Comparison of ENCODE assay signal across 13 cellular contexts in genomic region chr7:4769753-4770152, GRCh38. TPM values are rescaled to one million over a fixed set of nuclear protein-coding genes. Genes with fewer than 3 reads are reported as not detected.
A peak's percentile ranks its signal among the peaks of the same experiment; 100 is the strongest.
DNase-seq lines count a peak whose midpoint lies in the region; ATAC-seq, FAIRE-seq and TF ChIP-seq lines count a peak whose summit lies in the region.
"Had no signal": no experiment of that assay in that cellular context is flagged by ENCODE, and none has a peak within 500 bp of the region (broad histone marks: within the 10 kb centered on the region; RNA-seq: fewer than 3 reads in every experiment).

No MANE protein-coding gene starts in this region.

- H3K4me3 Mint-ChIP-seq in stimulated activated naive CD8-positive, alpha-beta T cell treated with anti-CD3 and anti-CD28 coated beads, Interleukin-15, Interleukin-2, amounts not matched to agents 100 ng/mL and 50 ng/mL, for 24 hours, result no peak overlapping the region
- no peak overlapping the region for H3K4me3 Mint-ChIP-seq in stimulated activated naive CD8-positive, alpha-beta T cell treated with anti-CD3 and anti-CD28 coated beads, Interleukin-15, amount 100 ng/mL, for 72 hours
- H3K4me3 Mint-ChIP-seq: activated naive CD4-positive, alpha-beta T cell treated with anti-CD3 and anti-CD28 coated beads, Interleukin-2, amount 50 U/mL, for 24 hours had no signal

- H3K27ac Mint-ChIP-seq in stimulated activated naive CD8-positive, alpha-beta T cell treated with anti-CD3 and anti-CD28 coated beads, Interleukin-15, Interleukin-2, amounts not matched to agents 100 ng/mL and 50 ng/mL, for 24 hours, result peak overlapping the region; percentile 60
- no peak overlapping the region for H3K27ac Mint-ChIP-seq in stimulated activated naive CD8-positive, alpha-beta T cell treated with anti-CD3 and anti-CD28 coated beads, Interleukin-15, amount 100 ng/mL, for 72 hours

- H3K4me1 Mint-ChIP-seq in stimulated activated naive CD8-positive, alpha-beta T cell treated with anti-CD3 and anti-CD28 coated beads, Interleukin-15, Interleukin-2, amounts not matched to agents 100 ng/mL and 50 ng/mL, for 24 hours (ENCODE audit: low read depth), result peaks cover 15% of the 10 kb centered on the region
- H3K4me1 Mint-ChIP-seq in stimulated activated naive CD8-positive, alpha-beta T cell treated with anti-CD3 and anti-CD28 coated beads, Interleukin-15, amount 100 ng/mL, for 72 hours, result peaks cover 34% of the 10 kb centered on the region

- TF ChIP-seq CTCF in VCaP (conservative IDR thresholded peaks at IDR 0.05), result no peak
- no peak for TF ChIP-seq CTCF in left lung (IDR thresholded peaks at IDR 0.05)
- no peak for TF ChIP-seq CTCF in kidney (IDR thresholded peaks at IDR 0.05; ENCODE audit: borderline replicate concordance, extremely low read depth, insufficient read depth)

- peaks cover 11% of the 10 kb centered on the region for H3K36me3 Mint-ChIP-seq in stimulated activated naive CD8-positive, alpha-beta T cell treated with anti-CD3 and anti-CD28 coated beads, Interleukin-15, Interleukin-2, amounts not matched to agents 100 ng/mL and 50 ng/mL, for 24 hours (ENCODE audit: low read depth)

- DNase-seq in stimulated activated naive CD8-positive, alpha-beta T cell treated with anti-CD3 and anti-CD28 coated beads, Interleukin-15, amount 100 ng/mL, for 72 hours, result no peak
- DNase-seq in left lung (peak in 1 of 2 donors; percentile 28), kidney (no peak), urothelium cell line (ENCODE audit: low spot score) (no peak), H7 (no peak), anterior cingulate cortex (lab: John Stamatoyannopoulos, UW) (no peak)
- DNase-seq: activated CD4-positive, alpha-beta T cell treated with anti-CD3 and anti-CD28 coated beads for 48 hours; effector memory CD4-positive, alpha-beta T cell; NCI-H82 had no signal

- no peak overlapping the region for H3K4me3 ChIP-seq in left lung
- H3K4me3 ChIP-seq in kidney (ENCODE audit: low read length in 2 of 2), result no peak overlapping the region
- H3K4me3 ChIP-seq in H7 (ENCODE audit: insufficient read depth, low read depth, low read length), result no peak overlapping the region
- H3K4me3 ChIP-seq: smooth muscle cell had no signal

- no peak overlapping the region for H3K9ac ChIP-seq in kidney (ENCODE audit: low read length in 2 of 2)

- H3K9me3 Mint-ChIP-seq in stimulated activated naive CD8-positive, alpha-beta T cell treated with anti-CD3 and anti-CD28 coated beads, Interleukin-15, Interleukin-2, amounts not matched to agents 100 ng/mL and 50 ng/mL, for 24 hours, result no peaks in the 10 kb centered on the region
- H3K9me3 Mint-ChIP-seq in stimulated activated naive CD8-positive, alpha-beta T cell treated with anti-CD3 and anti-CD28 coated beads, Interleukin-15, amount 100 ng/mL, for 72 hours, result no peaks in the 10 kb centered on the region
- H3K9me3 Mint-ChIP-seq: activated naive CD4-positive, alpha-beta T cell treated with anti-CD3 and anti-CD28 coated beads, Interleukin-2, amount 50 U/mL, for 24 hours had no signal

- H3K36me3 ChIP-seq in left lung (peaks cover 0 to 30% of the 10 kb centered on the region in 2 donors), kidney (ENCODE audit: control insufficient read depth in 1 of 2, insufficient read depth in 2 of 2, low read length in 2 of 2) (peaks cover 0 to 4% of the 10 kb centered on the region in 2 donors), H7 (replicated peaks; ENCODE audit: control insufficient read depth, insufficient read depth, low read length) (no peaks in the 10 kb centered on the region)

- H3K4me1 ChIP-seq in left lung (peaks cover 11 to 13% of the 10 kb centered on the region in 2 donors), kidney (ENCODE audit: control insufficient read depth in 1 of 2, insufficient read depth in 1 of 2, low read depth in 1 of 2, low read length in 2 of 2) (peaks cover 0 to 8% of the 10 kb centered on the region in 2 donors)

- H3K27me3 ChIP-seq in left lung, result no peaks in the 10 kb centered on the region
- H3K27me3 ChIP-seq in H7 (ENCODE audit: control insufficient read depth, insufficient read depth, low read length), result no peaks in the 10 kb centered on the region

- H3K27me3 Mint-ChIP-seq in stimulated activated naive CD8-positive, alpha-beta T cell treated with anti-CD3 and anti-CD28 coated beads, Interleukin-15, Interleukin-2, amounts not matched to agents 100 ng/mL and 50 ng/mL, for 24 hours, result no peaks in the 10 kb centered on the region
- H3K27me3 Mint-ChIP-seq in stimulated activated naive CD8-positive, alpha-beta T cell treated with anti-CD3 and anti-CD28 coated beads, Interleukin-15, amount 100 ng/mL, for 72 hours, result no peaks in the 10 kb centered on the region
- H3K27me3 Mint-ChIP-seq: activated naive CD4-positive, alpha-beta T cell treated with anti-CD3 and anti-CD28 coated beads, Interleukin-2, amount 50 U/mL, for 24 hours had no signal

- FAIRE-seq in kidney (lab: Jason Lieb, UNC) (no peak), urothelium cell line (lab: Jason Lieb, UNC) (no peak)

- H3K27ac ChIP-seq in VCaP (peak overlapping the region; percentile 18), left lung (peak overlapping the region in 1 of 2 donors; percentile 26), kidney (ENCODE audit: low read depth in 2 of 2, low read length in 2 of 2) (no peak overlapping the region)

- intact Hi-C loops in left lung (cut with DNase I), result no loop called here
- intact Hi-C loops in kidney (cut with DNase I), result no loop called here

- ATAC-seq in stimulated activated naive CD8-positive, alpha-beta T cell treated with anti-CD3 and anti-CD28 coated beads, Interleukin-15, amount 100 ng/mL, for 72 hours, result no peak
- peak; percentile 69 for ATAC-seq in left lung

- no peaks in the 10 kb centered on the region for H3K9me3 ChIP-seq in left lung
- H3K9me3 ChIP-seq in kidney (ENCODE audit: control insufficient read depth in 1 of 2, low read length in 2 of 2), result no peaks in the 10 kb centered on the region

RNA-seq across cellular contexts. Expression of gene AP5Z1, which starts 5.7 kb away (rescaled TPM):
- total RNA-seq in left lung (10 to 100 TPM; 37.1 to 49.5 TPM), kidney (38.5 TPM)
- polyA plus RNA-seq in kidney (ENCODE audit: insufficient read depth, low read depth, low replicate concordance), result 23.4 TPM
- 22.4 and 25.6 TPM in 2 replicates for total RNA-seq in H7 (2014; rRNA removed; shearing (Covaris generic))
